In the genomic region with DNA sequence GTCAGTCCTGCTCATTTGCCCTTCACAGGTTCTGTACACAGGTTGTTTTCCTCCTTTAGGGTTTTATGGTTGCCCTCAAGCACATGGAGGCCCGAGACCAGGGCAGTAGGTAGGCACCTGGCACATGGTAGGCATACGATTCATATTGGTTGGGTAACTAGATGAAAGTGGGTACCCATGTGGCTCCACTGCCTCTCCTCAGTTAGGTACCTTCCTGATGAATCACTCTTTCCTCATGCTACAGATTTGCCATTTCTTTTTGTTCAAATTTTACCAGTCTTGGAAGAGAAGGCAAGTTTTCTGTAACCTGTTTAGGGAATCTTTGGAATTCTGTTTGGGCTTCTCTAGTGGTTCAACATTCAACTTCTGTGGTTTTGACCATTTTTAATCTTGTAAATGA, we compare ENCODE assay signal across 14 cellular contexts.
DNase-seq lines count a peak whose midpoint lies in the region; ATAC-seq and TF ChIP-seq lines count a peak whose summit lies in the region.
"Had no signal": no experiment of that assay in that cellular context is flagged by ENCODE, and none has a peak within 500 bp of the region (broad histone marks: within the 10 kb centered on the region; RNA-seq: fewer than 3 reads in every experiment).

No MANE protein-coding gene starts in this region.

- DNase-seq in BJ (ENCODE audit: low read depth) (peak; percentile 8), HT1080 (ENCODE audit: low read depth) (peak; percentile 14), epithelial cell of esophagus (ENCODE audit: low read depth) (peak; percentile 73), psoas muscle (no peak), DMS153 treated with DMSO at 0.1 percent for 48 hours (lab: John Stamatoyannopoulos, UW; ENCODE audit: unreplicated experiment) (no peak), superior temporal gyrus (ENCODE audit: extremely low spot score) (no peak), left lung (no peak)
- DNase-seq: BE2C; CD8-positive, alpha-beta memory T cell; H7; NCI-H1048; NCI-H146; NCI-H345; NCI-H69 had no signal

- H3K9me3 ChIP-seq in psoas muscle (no peaks in the 10 kb centered on the region), left lung (no peaks in the 10 kb centered on the region)
- H3K9me3 ChIP-seq: BE2C had no signal

- H3K36me3 ChIP-seq in BJ (ENCODE audit: control insufficient read depth, insufficient read depth, low read length) (no peaks in the 10 kb centered on the region), psoas muscle (ENCODE audit: insufficient read depth in 1 of 2, low read depth in 1 of 2) (no peaks in the 10 kb centered on the region), left lung (no peaks in the 10 kb centered on the region)
- H3K36me3 ChIP-seq: BE2C had no signal

- H3K4me1 ChIP-seq in psoas muscle (peaks cover 40% of the 10 kb centered on the region), left lung (no peaks in the 10 kb centered on the region)
- H3K4me1 ChIP-seq: BE2C had no signal

- 90 to 93% (median 92%) methylated on average over 2 of the region's 2 CpGs for WGBS in psoas muscle, 3 donors

- POLR2A ChIA-PET in BJ (lab: Charles Lee): no interaction called here

- TF ChIP-seq CTCF in BJ (IDR thresholded peaks at IDR 0.05; ENCODE audit: insufficient read depth, low read depth, low read length) (no peak), epithelial cell of esophagus (IDR thresholded peaks at IDR 0.05; ENCODE audit: insufficient read depth, low read depth, low read length, missing control alignments) (no peak), psoas muscle (IDR thresholded peaks at IDR 0.05) (no peak), left lung (IDR thresholded peaks at IDR 0.05) (no peak)

- intact Hi-C loops in psoas muscle (cut with DNase I) (no loop called here), left lung (cut with DNase I) (no loop called here)

- CTCF ChIA-PET in BJ (lab: Yijun Ruan, JAX): no interaction called here

- ATAC-seq in psoas muscle (no peak), left lung (no peak)

- peak overlapping the region; percentile 83 for H3K27ac ChIP-seq in psoas muscle
- no peak overlapping the region for H3K27ac ChIP-seq in left lung

- H3K4me3 ChIP-seq in BJ (ENCODE audit: low read depth, low read length) (no peak overlapping the region), epithelial cell of esophagus (ENCODE audit: low read length) (no peak overlapping the region), psoas muscle (no peak overlapping the region), left lung (no peak overlapping the region)

- H3K27me3 ChIP-seq in BJ (ENCODE audit: control insufficient read depth, insufficient read depth, low read length) (no peaks in the 10 kb centered on the region), psoas muscle (ENCODE audit: insufficient read depth in 3 of 3, low read length in 2 of 3) (no peaks in the 10 kb centered on the region), left lung (no peaks in the 10 kb centered on the region)
- H3K27me3 ChIP-seq: BE2C had no signal

Comparison
In these comparisons a context has a peak if more than half of its experiments do, and no peak if none do; other contexts are left out.
1. DNase-seq: peak in BJ (single experiment), HT1080 (single experiment) and epithelial cell of esophagus (single experiment); none in psoas muscle (0 of 2), DMS153 treated with DMSO at 0.1 percent for 48 hours (single experiment), superior temporal gyrus (single experiment) and left lung (0 of 2).